In genomic region chr6:20411953-20412352, GRCh38 we compare ENCODE assay signal across 1 cellular context.
TF ChIP-seq lines count a peak whose summit lies in the region.

No MANE protein-coding gene starts in this region.

TF ChIP-seq in GM12878, 131 proteins besides CTCF, POLR2A, EP300 and RAD21:
- TF ChIP-seq TCF7 (IDR thresholded peaks at IDR 0.05; ENCODE audit: borderline replicate concordance) (no peak), USF2 (IDR thresholded peaks at IDR 0.05; ENCODE audit: borderline replicate concordance, low read depth, low read length) (no peak), NRF1 (conservative IDR thresholded peaks at IDR 0.05; ENCODE audit: low read depth, low read length) (no peak), TARDBP (IDR thresholded peaks at IDR 0.05; ENCODE audit: borderline replicate concordance) (no peak), NR2C1 (IDR thresholded peaks at IDR 0.05) (no peak), CHD1 (IDR thresholded peaks at IDR 0.05; ENCODE audit: low read depth, low read length) (no peak), GABPA (IDR thresholded peaks at IDR 0.05; ENCODE audit: low read depth) (no peak), PML (IDR thresholded peaks at IDR 0.05; ENCODE audit: low read length) (no peak), SP1 (IDR thresholded peaks at IDR 0.05; ENCODE audit: low read depth, low read length) (no peak), RCOR1 (conservative IDR thresholded peaks at IDR 0.05; ENCODE audit: low read depth, low read length) (no peak), YY1 (IDR thresholded peaks at IDR 0.05; ENCODE audit: low read depth, low read length) (no peak), SPI1 (IDR thresholded peaks at IDR 0.05; ENCODE audit: borderline replicate concordance, insufficient read depth, low read depth, low read length) (no peak), STAT3 (IDR thresholded peaks at IDR 0.05; ENCODE audit: low read depth, low read length) (no peak)
